In the genomic region with DNA sequence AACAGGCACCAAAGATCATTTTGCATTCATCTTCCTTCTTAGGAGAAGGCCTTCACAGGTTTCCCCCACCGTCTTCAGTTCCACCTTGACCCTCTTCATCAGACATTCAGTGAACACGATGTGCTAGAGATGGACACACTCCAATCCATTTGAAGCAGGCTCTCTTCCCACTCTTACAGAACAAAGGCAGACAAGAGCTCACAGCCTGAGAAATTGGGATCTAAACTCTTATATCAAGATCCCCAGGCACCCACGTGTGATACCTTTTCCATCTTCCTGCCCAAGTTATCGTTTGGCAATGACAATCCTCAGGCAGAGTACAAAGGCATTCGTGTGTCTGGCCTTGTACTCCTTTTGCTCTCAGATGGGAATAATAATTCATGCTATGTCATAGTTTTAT, we compare ENCODE assay signal across 9 cellular contexts.
"Had no signal": no experiment of that assay in that cellular context is flagged by ENCODE, and none has a peak within 500 bp of the region (broad histone marks: within the 10 kb centered on the region; RNA-seq: fewer than 3 reads in every experiment).

No MANE protein-coding gene starts in this region.

- H3K9me3 Mint-ChIP-seq: GM23338, H9 had no signal

- H3K9me3 ChIP-seq: HAP-1 had no signal

- ATAC-seq: GM23338, HCT116 had no signal

- H3K4me1 ChIP-seq: HAP-1 had no signal

- H3K4me3 ChIP-seq: GM23248, GM23338, HAP-1 had no signal

- H3K36me3 ChIP-seq: HAP-1 had no signal

- H3K4me3 Mint-ChIP-seq: GM23338, H9, HFFc6 had no signal

- H3K27ac ChIP-seq: GM23248 had no signal

- DNase-seq: GM23248, GOT3, H7, H9, HCEC 1CT, HFFc6 had no signal

- H3K27ac Mint-ChIP-seq: GM23338, H9, HFFc6 had no signal
